Comparison of ENCODE assay signal across 27 cellular contexts in the genomic region with DNA sequence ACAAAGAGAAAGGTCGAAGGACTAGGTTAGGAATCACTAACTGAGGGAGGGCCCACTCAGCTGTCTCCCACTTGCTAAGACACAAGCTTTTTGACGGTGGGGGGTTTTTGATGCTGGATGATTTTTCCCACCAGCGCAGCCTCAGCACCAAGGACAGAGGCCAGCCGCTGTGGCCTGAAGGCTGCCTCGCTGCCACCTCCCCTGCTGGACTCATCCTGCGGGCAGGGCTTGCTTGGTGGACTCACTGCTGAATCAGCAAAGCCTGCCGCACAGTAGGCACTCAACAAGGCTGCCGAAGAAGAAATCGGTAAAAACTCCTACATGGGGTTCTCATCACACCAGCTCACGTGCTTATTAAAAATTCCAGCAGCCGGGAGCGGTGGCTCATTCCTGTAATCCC.
"Had no signal": no experiment of that assay in that cellular context is flagged by ENCODE, and none has a peak within 500 bp of the region (broad histone marks: within the 10 kb centered on the region; RNA-seq: fewer than 3 reads in every experiment).

No MANE protein-coding gene starts in this region.

- DNase-seq: activated CD4-positive, alpha-beta T cell treated with anti-CD3 and anti-CD28 coated beads, Interleukin-2, amount 10 ng/mL, durations not matched to agents 24 days and 14 days; activated CD4-positive, CD25-positive, alpha-beta regulatory T cell; activated CD8-positive, alpha-beta memory T cell treated with anti-CD3 and anti-CD28 coated beads, Interleukin-2, amount 50 U/mL, for 4 hours; activated CD8-positive, alpha-beta T cell treated with anti-CD3 and anti-CD28 coated beads, Interleukin-2, amount 10 ng/mL, durations not matched to agents 7 days and 5 days; activated effector memory CD4-positive, alpha-beta T cell treated with anti-CD3 and anti-CD28 coated beads, Interleukin-2, amount 50 U/mL, for 16 hours; activated T-cell treated with anti-CD3 and anti-CD28 coated beads, Interleukin-2, amount 50 U/mL, for 48 hours; amniotic stem cell; body of pancreas; central memory CD4-positive, alpha-beta T cell; colonic mucosa; effector CD4-positive, alpha-beta T cell; esophagus squamous epithelium; hypothalamus; immature natural killer cell; left colon; midbrain; stimulated activated CD4-positive, alpha-beta T cell treated with anti-CD3 and anti-CD28 coated beads, Interleukin-4, amount 100 ng/mL, for 24 hours; stimulated activated naive CD4-positive, alpha-beta T cell; transverse colon had no signal

- H3K27me3 ChIP-seq: body of pancreas, colonic mucosa, esophagus squamous epithelium, neutrophil, transverse colon, vagina had no signal

- H3K9me3 ChIP-seq: body of pancreas, colonic mucosa, esophagus squamous epithelium, neutrophil, transverse colon, vagina had no signal

- H3K36me3 Mint-ChIP-seq: activated naive CD8-positive, alpha-beta T cell; immature natural killer cell had no signal

- H3K9me3 Mint-ChIP-seq: activated CD4-positive, alpha-beta T cell treated with anti-CD3 and anti-CD28 coated beads, Interleukin-2, amount 10 ng/mL, durations not matched to agents 24 days and 14 days; immature natural killer cell; T-helper 1 cell treated with Interleukin-12 subunit alpha and Interleukin-12 subunit beta and Interleukin-4 antibody, amounts not matched to agents 30 μg/mL and 1 μg/mL, for 36 hours had no signal

- ATAC-seq: activated CD8-positive, alpha-beta T cell treated with anti-CD3 and anti-CD28 coated beads, Interleukin-2, amount 10 ng/mL, durations not matched to agents 7 days and 5 days; body of pancreas; left colon had no signal

- H3K27ac ChIP-seq: body of pancreas, colonic mucosa, esophagus squamous epithelium, neutrophil, skin epidermis, transverse colon, vagina had no signal

- H3K4me3 ChIP-seq: body of pancreas, colonic mucosa, esophagus squamous epithelium, lung, skin epidermis, transverse colon, vagina had no signal

- H3K4me1 ChIP-seq: colonic mucosa had no signal

- H3K27ac Mint-ChIP-seq: activated CD8-positive, alpha-beta T cell treated with anti-CD3 and anti-CD28 coated beads, Interleukin-2, amount 10 ng/mL, durations not matched to agents 7 days and 5 days; activated naive CD8-positive, alpha-beta T cell had no signal

- H3K27me3 Mint-ChIP-seq: activated CD4-positive, alpha-beta T cell treated with anti-CD3 and anti-CD28 coated beads, Interleukin-2, amount 10 ng/mL, durations not matched to agents 24 days and 14 days; activated naive CD8-positive, alpha-beta T cell had no signal

- FAIRE-seq: endothelial cell of umbilical vein, TTC549 had no signal

- H3K36me3 ChIP-seq: colonic mucosa had no signal
